Comparison of ENCODE assay signal across 8 cellular contexts in the genomic region with DNA sequence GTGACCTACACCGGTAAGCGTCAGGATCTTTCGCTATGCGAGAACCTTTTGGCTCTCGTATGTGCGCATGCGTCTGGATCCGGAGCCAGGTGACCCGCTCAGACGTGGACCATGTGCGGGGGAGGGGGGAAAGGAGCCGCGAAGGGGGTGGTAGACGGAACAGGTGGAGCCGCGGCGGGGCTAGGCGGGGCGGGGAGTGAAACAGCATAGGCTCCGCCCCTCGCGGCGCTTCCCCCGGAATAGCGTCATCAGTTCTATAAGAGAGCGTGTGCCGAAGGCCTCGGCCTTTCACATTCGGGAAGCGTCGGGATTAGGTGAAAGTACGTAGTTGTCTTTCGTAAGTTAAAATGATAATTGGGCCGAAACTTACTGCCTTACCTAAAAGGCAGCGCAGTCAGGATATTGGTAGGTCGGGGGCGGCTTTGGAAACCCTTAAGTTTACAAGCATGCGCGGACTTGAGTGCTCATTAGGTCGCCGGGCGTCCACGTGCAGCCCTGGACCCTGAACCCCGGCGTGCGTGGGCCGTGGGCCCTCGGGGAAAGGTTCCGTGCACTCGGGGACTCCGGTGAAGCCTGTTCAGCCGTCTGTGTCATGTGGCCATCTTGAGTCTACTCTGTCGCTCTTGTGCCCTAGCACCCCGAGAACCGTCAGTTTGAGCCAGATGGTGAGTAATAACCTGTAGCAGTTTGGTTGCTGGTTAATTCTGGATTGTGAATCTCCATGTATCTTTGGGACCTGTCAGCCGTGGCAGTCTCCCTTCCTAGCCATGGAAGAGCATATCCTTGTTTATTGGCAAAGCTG.
DNase-seq lines count a peak whose midpoint lies in the region; ATAC-seq and TF ChIP-seq lines count a peak whose summit lies in the region.

No MANE protein-coding gene starts in this region.

- intact Hi-C loops in Panc1 (cut with micrococcal nuclease; ENCODE audit: unreplicated experiment) = no loop called here
- intact Hi-C loops in esophagus squamous epithelium (cut with DNase I) = no loop called here

- H3K36me3 ChIP-seq in KMS-11 (ENCODE audit: insufficient read depth) (peaks cover 13% of the 10 kb centered on the region), Panc1 (ENCODE audit: control insufficient read depth, insufficient read depth, low read length) (peaks cover 14% of the 10 kb centered on the region), esophagus squamous epithelium (peaks cover 0 to 21% (median 0%) of the 10 kb centered on the region in 3 donors)

- peak overlapping the region; percentile 91 for H3K27ac Mint-ChIP-seq in activated T-cell treated with anti-CD3 and anti-CD28 coated beads, Interleukin-2, amount 50 U/mL, for 72 hours

- peak; percentile 88 for ATAC-seq in GM21786 (IDR thresholded peaks at IDR 0.05; ENCODE audit: unreplicated experiment)
- peak; percentile 96 for ATAC-seq in Panc1
- peak; percentile 94 to 97 for ATAC-seq in activated T-cell treated with anti-CD3 and anti-CD28 coated beads, Interleukin-2, amount 50 U/mL, for 72 hours (replicated peaks in 1 of 2)

- peak overlapping the region; percentile 95 to 98 for H3K4me3 Mint-ChIP-seq in activated T-cell treated with anti-CD3 and anti-CD28 coated beads, Interleukin-2, amount 50 U/mL, for 72 hours

- WGBS in esophagus squamous epithelium, 2 donors = 0% methylated on average over 5 to 12 of the region's 56 CpGs

- H3K27me3 ChIP-seq in KMS-11 (ENCODE audit: insufficient read depth, low read depth) = no peaks in the 10 kb centered on the region
- H3K27me3 ChIP-seq in Panc1 (ENCODE audit: control insufficient read depth, insufficient read depth, low read length) = no peaks in the 10 kb centered on the region
- peaks cover 0 to 3% (median 0%) of the 10 kb centered on the region in 4 donors for H3K27me3 ChIP-seq in esophagus squamous epithelium

- peak in 3 of 4 donors; percentile 86 to 94 (median 90) for TF ChIP-seq POLR2A in esophagus squamous epithelium (IDR thresholded peaks at IDR 0.05)

- TF ChIP-seq CTCF in KMS-11 (conservative IDR thresholded peaks at IDR 0.05; ENCODE audit: low read depth, low read length) = no peak
- no peak for TF ChIP-seq CTCF in Panc1 (IDR thresholded peaks at IDR 0.05)
- peak in 1 of 6 experiments; percentile 5 for TF ChIP-seq CTCF in esophagus squamous epithelium (IDR thresholded peaks at IDR 0.05)

- H2AFZ ChIP-seq in KMS-11 (ENCODE audit: low read depth) = peak overlapping the region; percentile 69

- no peaks in the 10 kb centered on the region for H3K27me3 Mint-ChIP-seq in activated T-cell treated with anti-CD3 and anti-CD28 coated beads, Interleukin-2, amount 50 U/mL, for 72 hours (ENCODE audit: low read depth)

- POLR2A ChIA-PET in Panc1 (lab: Charles Lee) = no interaction called here

- H3K4me3 ChIP-seq in KMS-11 (IDR thresholded peaks at IDR 0.05; ENCODE audit: insufficient read depth, low read depth, low read length) (no peak overlapping the region), Panc1 (ENCODE audit: low read depth in 2 of 2, low read length in 2 of 2) (peak overlapping the region; percentile 84 to 97), esophagus squamous epithelium (peak overlapping the region; percentile 79 to 96 (median 86))

- H3K9ac ChIP-seq in KMS-11 = peak overlapping the region; percentile 98

- no peaks in the 10 kb centered on the region for H3K9me3 Mint-ChIP-seq in activated T-cell treated with anti-CD3 and anti-CD28 coated beads, Interleukin-2, amount 50 U/mL, for 72 hours

- in situ Hi-C loops in Panc1 (cut with HindIII; ENCODE audit: low pct_unique_long_range_greater_than_20kb, low sequenced_read_pairs) = no loop called here

- H4K20me1 ChIP-seq in KMS-11 (ENCODE audit: insufficient read depth) = no peaks in the 10 kb centered on the region

- H3K4me1 ChIP-seq in KMS-11 (ENCODE audit: low read depth, poor library complexity, severe bottlenecking) (peaks cover 24% of the 10 kb centered on the region), Panc1 (ENCODE audit: control insufficient read depth, insufficient read depth, low read length) (peaks cover 16% of the 10 kb centered on the region), esophagus squamous epithelium (peaks cover 0 to 50% (median 14%) of the 10 kb centered on the region in 3 donors)

- no TSS peak for BruUV-seq in Panc1 (replicated peaks; lab: Mats Ljungman, UMichigan)

- H3K27ac ChIP-seq in KMS-11 = peak overlapping the region; percentile 89
- peak overlapping the region; percentile 96 for H3K27ac ChIP-seq in Panc1 (ENCODE audit: low read length)
- peak overlapping the region; percentile 95 to 98 (median 97) for H3K27ac ChIP-seq in esophagus squamous epithelium

- DNase-seq in DMS79 treated with DMSO at 0.1 percent for 48 hours (lab: John Stamatoyannopoulos, UW) (peak; percentile 68), Panc1 (ENCODE audit: low read depth, low spot score) (peak; percentile 69), esophagus squamous epithelium (lab: John Stamatoyannopoulos, UW) (peak; percentile 92), myocyte (ENCODE audit: low read depth) (peak; percentile 96)
- DNase-seq in activated T-cell treated with anti-CD3 and anti-CD28 coated beads, Interleukin-2, amount 50 U/mL, for 72 hours = peak; percentile 97
- peak; percentile 92 to 98 for DNase-seq in stimulated activated CD8-positive, alpha-beta memory T cell treated with anti-CD3 and anti-CD28 coated beads, Interleukin-7, amount 100 ng/mL, for 48 hours (ENCODE audit: extremely low read depth in 1 of 2, low read depth in 1 of 2)

- peaks cover 7 to 22% of the 10 kb centered on the region in 2 donors for H3K36me3 Mint-ChIP-seq in activated T-cell treated with anti-CD3 and anti-CD28 coated beads, Interleukin-2, amount 50 U/mL, for 72 hours (ENCODE audit: insufficient read depth in 2 of 2)

- CTCF ChIA-PET in Panc1 (lab: Charles Lee) = no interaction called here

- peaks cover 17% of the 10 kb centered on the region for H3K79me2 ChIP-seq in KMS-11 (ENCODE audit: insufficient read depth, low read depth)

- H3K4me2 ChIP-seq in KMS-11 = peak overlapping the region; percentile 85

- H3K9me3 ChIP-seq in Panc1 (ENCODE audit: control insufficient read depth, insufficient read depth, low read depth, low read length) (no peaks in the 10 kb centered on the region), esophagus squamous epithelium (no peaks in the 10 kb centered on the region)

- H3K4me1 Mint-ChIP-seq in activated T-cell treated with anti-CD3 and anti-CD28 coated beads, Interleukin-2, amount 50 U/mL, for 72 hours (ENCODE audit: low read depth) = peaks cover 41% of the 10 kb centered on the region
